ENCODE assay signal across 19 cellular contexts in the genomic region with DNA sequence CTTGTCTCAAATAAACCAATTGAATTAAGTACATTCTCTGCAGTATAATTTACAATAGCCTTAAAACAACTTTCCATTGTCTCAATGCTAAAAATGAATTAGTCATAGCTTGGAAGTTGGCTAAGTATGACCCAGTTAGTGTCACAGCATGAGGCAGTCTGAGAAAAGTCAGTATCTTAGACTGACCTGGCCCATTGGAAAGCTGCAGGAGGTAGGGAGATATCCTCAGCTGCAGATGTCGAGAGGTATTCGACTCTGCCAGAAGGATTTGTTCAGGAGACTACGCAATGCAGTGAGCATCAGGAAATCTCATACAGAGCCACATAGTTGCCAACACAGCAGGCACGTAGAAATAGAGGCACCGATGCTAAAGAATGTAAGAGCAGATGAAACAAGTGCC.
DNase-seq lines count a peak whose midpoint lies in the region; ATAC-seq and TF ChIP-seq lines count a peak whose summit lies in the region.
"Had no signal": no experiment of that assay in that cellular context is flagged by ENCODE, and none has a peak within 500 bp of the region (broad histone marks: within the 10 kb centered on the region; RNA-seq: fewer than 3 reads in every experiment).

No MANE protein-coding gene starts in this region.

- no peaks in the 10 kb centered on the region for H3F3A ChIP-seq in GM23338 (replicated peaks; ENCODE audit: low read depth)

- no peaks in the 10 kb centered on the region for H3K4me1 ChIP-seq in GM23338 (ENCODE audit: insufficient read depth)
- H3K4me1 ChIP-seq: A549, HAP-1 had no signal

- TF ChIP-seq CTCF in GM23338 (conservative IDR thresholded peaks at IDR 0.05; ENCODE audit: low read depth in 2 of 2), result no peak
- TF ChIP-seq CTCF in astrocyte of the cerebellum (IDR thresholded peaks at IDR 0.05; ENCODE audit: low read depth, low read length, missing control alignments), result no peak

- no peaks in the 10 kb centered on the region for H3K9me2 ChIP-seq in GM23338 (ENCODE audit: insufficient read depth)

- H3K4me1 Mint-ChIP-seq in GM23338, result peaks cover 4% of the 10 kb centered on the region; the same call in 2 of the 3 replicates
- H3K4me1 Mint-ChIP-seq: IgD-negative memory B cell had no signal

- no peak overlapping the region for H3K4me3 Mint-ChIP-seq in GM23338
- H3K4me3 Mint-ChIP-seq: IgD-negative memory B cell had no signal

- no peaks in the 10 kb centered on the region for H3K36me3 Mint-ChIP-seq in GM23338 (ENCODE audit: low read depth)
- H3K36me3 Mint-ChIP-seq: IgD-negative memory B cell had no signal

- ATAC-seq in GM23338 (peak; percentile 36; the same call in 2 of the 3 replicates), sciatic nerve (no peak)
- ATAC-seq: A549 had no signal

- no peak overlapping the region for H3K27ac ChIP-seq in GM23338 (ENCODE audit: low read depth)
- H3K27ac ChIP-seq: A549 had no signal

- H3K4me3 ChIP-seq in GM23338 (no peak overlapping the region), astrocyte of the cerebellum (ENCODE audit: low read depth, low read length) (no peak overlapping the region)
- H3K4me3 ChIP-seq: A549, HAP-1 had no signal

- H4K20me1 ChIP-seq in GM23338 (replicated peaks; ENCODE audit: insufficient read depth), result no peaks in the 10 kb centered on the region

- intact Hi-C loops in sciatic nerve (cut with DNase I), result no loop called here

- no peaks in the 10 kb centered on the region for H3K27me3 Mint-ChIP-seq in GM23338 (ENCODE audit: insufficient read depth, low read depth, poor library complexity)
- H3K27me3 Mint-ChIP-seq: IgD-negative memory B cell had no signal

- H3K27ac Mint-ChIP-seq in GM23338, result peak overlapping the region; percentile 60; the same call in 1 of the 2 replicates
- H3K27ac Mint-ChIP-seq: IgD-negative memory B cell had no signal

- in situ Hi-C loops in astrocyte of the cerebellum (cut with HindIII; ENCODE audit: low sequenced_read_pairs) (no loop called here), G401 (cut with HindIII; ENCODE audit: low sequenced_read_pairs) (no loop called here)

- no peak overlapping the region for H2AFZ ChIP-seq in GM23338

- H3K79me2 ChIP-seq in GM23338 (replicated peaks; ENCODE audit: insufficient read depth), result no peaks in the 10 kb centered on the region

- H3K36me3 ChIP-seq in GM23338 (ENCODE audit: insufficient read depth), result no peaks in the 10 kb centered on the region
- H3K36me3 ChIP-seq: HAP-1 had no signal

- no peaks in the 10 kb centered on the region for H3K9me3 Mint-ChIP-seq in GM23338

- no peak overlapping the region for H3K4me2 ChIP-seq in GM23338
- H3K4me2 ChIP-seq: A549 had no signal

- DNase-seq in GM23338 (ENCODE audit: low spot score) (no peak), astrocyte of the cerebellum (ENCODE audit: low read depth) (peak; percentile 9), fibroblast of gingiva (ENCODE audit: low read depth) (peak; percentile 23), non-pigmented ciliary epithelial cell (ENCODE audit: low read depth) (peak; percentile 31), sciatic nerve (ENCODE audit: low spot score) (no peak), G401 (ENCODE audit: low spot score) (no peak), NCI-H2081 (lab: John Stamatoyannopoulos, UW) (no peak), NCI-H69 (lab: John Stamatoyannopoulos, UW) (no peak)
- DNase-seq: C1 segment of cervical spinal cord; DMS 273 treated with DMSO at 0.1 percent for 48 hours; Kasumi-1; NCI-H187; NCI-H2171; NCI-H446; NK-92 treated with Interleukin-12 subunit alpha and Interleukin-12 subunit beta, amount 100 ng/mL, for 24 hours; SHP77 treated with DMSO at 0.1 percent for 48 hours had no signal

- no peaks in the 10 kb centered on the region for H3K27me3 ChIP-seq in GM23338 (ENCODE audit: insufficient read depth)

TF ChIP-seq in GM23338, 12 proteins besides CTCF, POLR2A, EP300 and RAD21 (continues in another document):
- TF ChIP-seq NANOG (IDR thresholded peaks at IDR 0.05; ENCODE audit: borderline replicate concordance), result no peak
- TF ChIP-seq, protein P1, sequence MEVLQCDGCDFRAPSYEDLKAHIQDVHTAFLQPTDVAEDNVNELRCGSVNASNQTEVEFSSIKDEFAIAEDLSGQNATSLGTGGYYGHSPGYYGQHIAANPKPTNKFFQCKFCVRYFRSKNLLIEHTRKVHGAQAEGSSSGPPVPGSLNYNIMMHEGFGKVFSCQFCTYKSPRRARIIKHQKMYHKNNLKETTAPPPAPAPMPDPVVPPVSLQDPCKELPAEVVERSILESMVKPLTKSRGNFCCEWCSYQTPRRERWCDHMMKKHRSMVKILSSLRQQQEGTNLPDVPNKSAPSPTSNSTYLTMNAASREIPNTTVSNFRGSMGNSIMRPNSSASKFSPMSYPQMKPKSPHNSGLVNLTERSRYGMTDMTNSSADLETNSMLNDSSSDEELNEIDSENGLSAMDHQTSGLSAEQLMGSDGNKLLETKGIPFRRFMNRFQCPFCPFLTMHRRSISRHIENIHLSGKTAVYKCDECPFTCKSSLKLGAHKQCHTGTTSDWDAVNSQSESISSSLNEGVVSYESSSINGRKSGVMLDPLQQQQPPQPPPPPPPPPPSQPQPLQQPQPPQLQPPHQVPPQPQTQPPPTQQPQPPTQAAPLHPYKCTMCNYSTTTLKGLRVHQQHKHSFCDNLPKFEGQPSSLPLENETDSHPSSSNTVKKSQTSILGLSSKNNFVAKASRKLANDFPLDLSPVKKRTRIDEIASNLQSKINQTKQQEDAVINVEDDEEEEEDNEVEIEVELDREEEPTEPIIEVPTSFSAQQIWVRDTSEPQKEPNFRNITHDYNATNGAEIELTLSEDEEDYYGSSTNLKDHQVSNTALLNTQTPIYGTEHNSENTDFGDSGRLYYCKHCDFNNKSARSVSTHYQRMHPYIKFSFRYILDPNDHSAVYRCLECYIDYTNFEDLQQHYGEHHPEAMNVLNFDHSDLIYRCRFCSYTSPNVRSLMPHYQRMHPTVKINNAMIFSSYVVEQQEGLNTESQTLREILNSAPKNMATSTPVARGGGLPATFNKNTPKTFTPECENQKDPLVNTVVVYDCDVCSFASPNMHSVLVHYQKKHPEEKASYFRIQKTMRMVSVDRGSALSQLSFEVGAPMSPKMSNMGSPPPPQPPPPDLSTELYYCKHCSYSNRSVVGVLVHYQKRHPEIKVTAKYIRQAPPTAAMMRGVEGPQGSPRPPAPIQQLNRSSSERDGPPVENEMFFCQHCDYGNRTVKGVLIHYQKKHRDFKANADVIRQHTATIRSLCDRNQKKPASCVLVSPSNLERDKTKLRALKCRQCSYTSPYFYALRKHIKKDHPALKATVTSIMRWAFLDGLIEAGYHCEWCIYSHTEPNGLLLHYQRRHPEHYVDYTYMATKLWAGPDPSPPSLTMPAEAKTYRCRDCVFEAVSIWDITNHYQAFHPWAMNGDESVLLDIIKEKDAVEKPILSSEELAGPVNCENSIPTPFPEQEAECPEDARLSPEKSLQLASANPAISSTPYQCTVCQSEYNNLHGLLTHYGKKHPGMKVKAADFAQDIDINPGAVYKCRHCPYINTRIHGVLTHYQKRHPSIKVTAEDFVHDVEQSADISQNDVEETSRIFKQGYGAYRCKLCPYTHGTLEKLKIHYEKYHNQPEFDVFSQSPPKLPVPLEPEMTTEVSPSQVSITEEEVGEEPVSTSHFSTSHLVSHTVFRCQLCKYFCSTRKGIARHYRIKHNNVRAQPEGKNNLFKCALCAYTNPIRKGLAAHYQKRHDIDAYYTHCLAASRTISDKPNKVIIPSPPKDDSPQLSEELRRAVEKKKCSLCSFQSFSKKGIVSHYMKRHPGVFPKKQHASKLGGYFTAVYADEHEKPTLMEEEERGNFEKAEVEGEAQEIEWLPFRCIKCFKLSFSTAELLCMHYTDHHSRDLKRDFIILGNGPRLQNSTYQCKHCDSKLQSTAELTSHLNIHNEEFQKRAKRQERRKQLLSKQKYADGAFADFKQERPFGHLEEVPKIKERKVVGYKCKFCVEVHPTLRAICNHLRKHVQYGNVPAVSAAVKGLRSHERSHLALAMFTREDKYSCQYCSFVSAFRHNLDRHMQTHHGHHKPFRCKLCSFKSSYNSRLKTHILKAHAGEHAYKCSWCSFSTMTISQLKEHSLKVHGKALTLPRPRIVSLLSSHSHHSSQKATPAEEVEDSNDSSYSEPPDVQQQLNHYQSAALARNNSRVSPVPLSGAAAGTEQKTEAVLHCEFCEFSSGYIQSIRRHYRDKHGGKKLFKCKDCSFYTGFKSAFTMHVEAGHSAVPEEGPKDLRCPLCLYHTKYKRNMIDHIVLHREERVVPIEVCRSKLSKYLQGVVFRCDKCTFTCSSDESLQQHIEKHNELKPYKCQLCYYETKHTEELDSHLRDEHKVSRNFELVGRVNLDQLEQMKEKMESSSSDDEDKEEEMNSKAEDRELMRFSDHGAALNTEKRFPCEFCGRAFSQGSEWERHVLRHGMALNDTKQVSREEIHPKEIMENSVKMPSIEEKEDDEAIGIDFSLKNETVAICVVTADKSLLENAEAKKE (CRISPR knock-in tag; IDR thresholded peaks at IDR 0.05), result no peak
- TF ChIP-seq, protein P2, sequence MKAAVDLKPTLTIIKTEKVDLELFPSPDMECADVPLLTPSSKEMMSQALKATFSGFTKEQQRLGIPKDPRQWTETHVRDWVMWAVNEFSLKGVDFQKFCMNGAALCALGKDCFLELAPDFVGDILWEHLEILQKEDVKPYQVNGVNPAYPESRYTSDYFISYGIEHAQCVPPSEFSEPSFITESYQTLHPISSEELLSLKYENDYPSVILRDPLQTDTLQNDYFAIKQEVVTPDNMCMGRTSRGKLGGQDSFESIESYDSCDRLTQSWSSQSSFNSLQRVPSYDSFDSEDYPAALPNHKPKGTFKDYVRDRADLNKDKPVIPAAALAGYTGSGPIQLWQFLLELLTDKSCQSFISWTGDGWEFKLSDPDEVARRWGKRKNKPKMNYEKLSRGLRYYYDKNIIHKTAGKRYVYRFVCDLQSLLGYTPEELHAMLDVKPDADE (IDR thresholded peaks at IDR 0.05), result no peak
- no peak for TF ChIP-seq EZH2phosphoT487 (IDR thresholded peaks at IDR 0.05; ENCODE audit: unreplicated experiment)
- no peak for TF ChIP-seq CREB1 (CRISPR knock-in tag; IDR thresholded peaks at IDR 0.05; ENCODE audit: low read depth)
- no peak for TF ChIP-seq ZNF331 (CRISPR knock-in tag; IDR thresholded peaks at IDR 0.05; ENCODE audit: low read depth)
- TF ChIP-seq EZH2 (IDR thresholded peaks at IDR 0.05; ENCODE audit: low read depth, unreplicated experiment), result no peak
- TF ChIP-seq ZNF114 (CRISPR knock-in tag; IDR thresholded peaks at IDR 0.05), result no peak

Comparison
In these comparisons a context has a peak if more than half of its experiments do, and no peak if none do; other contexts are left out.
1. DNase-seq: peak in astrocyte of the cerebellum (single experiment), fibroblast of gingiva (single experiment) and non-pigmented ciliary epithelial cell (single experiment); none in GM23338 (single experiment), sciatic nerve (single experiment), G401 (single experiment), NCI-H2081 (0 of 2) and NCI-H69 (single experiment).